20 cellular contexts compared by ENCODE assay signal in genomic region chr18:75309564-75309963, GRCh38.
DNase-seq lines count a peak whose midpoint lies in the region; ATAC-seq, FAIRE-seq and TF ChIP-seq lines count a peak whose summit lies in the region.
"Had no signal": no experiment of that assay in that cellular context is flagged by ENCODE, and none has a peak within 500 bp of the region (broad histone marks: within the 10 kb centered on the region; RNA-seq: fewer than 3 reads in every experiment).

No MANE protein-coding gene starts in this region.

- no peak for TF ChIP-seq EP300 in K562 (IDR thresholded peaks at IDR 0.05; ENCODE audit: low read length)

- intact Hi-C loops in K562 (cut with micrococcal nuclease) = no loop called here

- H3K9me3 ChIP-seq in K562 (replicated peaks; ENCODE audit: control insufficient read depth, insufficient read depth, low read depth, low read length) (no peaks in the 10 kb centered on the region), iPS DF 6.9 (ENCODE audit: control insufficient read depth, insufficient read depth, low read length) (no peaks in the 10 kb centered on the region)
- H3K9me3 ChIP-seq: Peyer's patch had no signal

- H3K4me1 ChIP-seq in K562 (replicated peaks in 1 of 2; ENCODE audit: control insufficient read depth in 2 of 2, insufficient read depth in 2 of 2, low read length in 2 of 2) (no peaks in the 10 kb centered on the region; a peak in 1 of 5 replicates), iPS DF 6.9 (ENCODE audit: control insufficient read depth, insufficient read depth, low read length) (no peaks in the 10 kb centered on the region)
- H3K4me1 ChIP-seq: Peyer's patch had no signal

- ATAC-seq in K562 = peak; percentile 52; the same call in 2 of the 3 replicates
- ATAC-seq in HG02981 (IDR thresholded peaks at IDR 0.05; ENCODE audit: unreplicated experiment) = no peak
- ATAC-seq in GM18870 (IDR thresholded peaks at IDR 0.05; ENCODE audit: unreplicated experiment) = no peak

- H3K36me3 ChIP-seq in K562 (ENCODE audit: control insufficient read depth, insufficient read depth, low read length) = no peaks in the 10 kb centered on the region
- no peaks in the 10 kb centered on the region for H3K36me3 ChIP-seq in iPS DF 6.9 (ENCODE audit: control insufficient read depth, insufficient read depth, low read length)
- H3K36me3 ChIP-seq: Peyer's patch had no signal

- H3K27me3 ChIP-seq in K562 (ENCODE audit: control insufficient read depth in 2 of 2, insufficient read depth in 2 of 2, low read length in 2 of 2) (peaks cover 3 to 14% of the 10 kb centered on the region in 2 experiments; a peak in 3 of 5 replicates), iPS DF 6.9 (ENCODE audit: control insufficient read depth, insufficient read depth, low read length) (no peaks in the 10 kb centered on the region)
- H3K27me3 ChIP-seq: Peyer's patch had no signal

- DNase-seq in DMS 273 (lab: John Stamatoyannopoulos, UW; ENCODE audit: unreplicated experiment) (peak; percentile 15), DMS 273 treated with DMSO at 0.1 percent for 48 hours (lab: John Stamatoyannopoulos, UW) (no peak), HT1080 (ENCODE audit: low read depth) (peak; percentile 15), K562 (ENCODE audit: extremely low read depth in 1 of 4, low spot score in 3 of 4) (peak in 1 of 4 experiments; percentile 8), iPS DF 6.9 (ENCODE audit: low read depth, low spot score) (peak; percentile 11), G401 (ENCODE audit: low spot score) (no peak)
- DNase-seq: CD4-positive, alpha-beta T cell; DMS79 treated with DMSO at 0.1 percent for 48 hours; GF-D8; H7; NCI-H1436 treated with DMSO at 0.1 percent for 48 hours; NCI-H2029 treated with DMSO at 0.1 percent for 48 hours; NCI-H510A treated with DMSO at 0.1 percent for 48 hours; Peyer's patch; SHP77 treated with DMSO at 0.1 percent for 48 hours had no signal

- 0% methylated on average over 4 of the region's 8 CpGs for WGBS in K562 (ENCODE audit: insufficient coverage, low coverage, missing lambda C conversion rate)
- no CpG with 5 or more reads among the region's 8 CpGs for WGBS in iPS DF 6.9 (ENCODE audit: insufficient coverage, insufficient read length)

- no peak for FAIRE-seq in K562 (lab: Jason Lieb, UNC)
- FAIRE-seq: GM12892 had no signal

- H3K9me1 ChIP-seq in K562 (ENCODE audit: control insufficient read depth, insufficient read depth, low read length) = no peaks in the 10 kb centered on the region

- H3K4me2 ChIP-seq in K562 (ENCODE audit: insufficient read depth, low read length) = no peak overlapping the region
- H3K4me2 ChIP-seq: KMS-11 had no signal

- 0 out of 6 replicates have a peak, but pooled peaks of 2 of the 3 experiments have one; percentile 5 to 18 for TF ChIP-seq CTCF in K562 (IDR thresholded peaks at IDR 0.05 in 2 of 3, conservative IDR thresholded peaks at IDR 0.05 in 1 of 3; ENCODE audit: insufficient read depth in 2 of 3, low read depth in 1 of 3, low read length in 3 of 3)

- in situ Hi-C loops in K562 (cut with MboI) (no loop called here), G401 (cut with HindIII; ENCODE audit: low sequenced_read_pairs) (no loop called here)

- H3K79me2 ChIP-seq in K562 (ENCODE audit: control insufficient read depth, insufficient read depth, low read length) = no peaks in the 10 kb centered on the region

- no peak overlapping the region for H3K4me3 ChIP-seq in K562
- no peak overlapping the region for H3K4me3 ChIP-seq in iPS DF 6.9 (ENCODE audit: low read length)
- H3K4me3 ChIP-seq: Peyer's patch had no signal

- BruUV-seq in K562 (replicated peaks; lab: Mats Ljungman, UMichigan) = no TSS peak

- CTCF ChIA-PET in K562 (lab: Yijun Ruan, JAX; ENCODE audit: low intra/inter-chr PET ratio) = no interaction called here

- POLR2A ChIA-PET in K562 (lab: Yijun Ruan, JAX) = no interaction called here

- no peaks in the 10 kb centered on the region for H4K20me1 ChIP-seq in K562 (replicated peaks; ENCODE audit: control insufficient read depth, insufficient read depth, low read length)

- peak in 1 of 2 experiments; percentile 22; a peak in 1 of 4 replicates for TF ChIP-seq RAD21 in K562 (CRISPR knock-in tag; conservative IDR thresholded peaks at IDR 0.05 in 1 of 2, IDR thresholded peaks at IDR 0.05 in 1 of 2)

- no peak overlapping the region for H3K9ac ChIP-seq in K562 (ENCODE audit: insufficient read depth in 1 of 2, low read depth in 2 of 2, low read length in 2 of 2)
- H3K9ac ChIP-seq: KMS-11 had no signal

- no peak for TF ChIP-seq POLR2A in K562 (conservative IDR thresholded peaks at IDR 0.05)

- no peak overlapping the region for H2AFZ ChIP-seq in K562 (ENCODE audit: low read depth, low read length)

- H3K27ac ChIP-seq in K562 (ENCODE audit: extremely low read depth, low read depth, low read length) (no peak overlapping the region), iPS DF 6.9 (ENCODE audit: low read length) (no peak overlapping the region)
- H3K27ac ChIP-seq: 22Rv1, KMS-11, Peyer's patch had no signal

TF ChIP-seq in K562, 482 proteins besides CTCF, POLR2A, EP300 and RAD21:
- no peak for TF ChIP-seq NFE2L1 (tag; IDR thresholded peaks at IDR 0.05; ENCODE audit: borderline replicate concordance, low read depth)
- TF ChIP-seq ZNF3 (CRISPR knock-in tag; IDR thresholded peaks at IDR 0.05) = no peak
- no peak for TF ChIP-seq ARID4B (CRISPR knock-in tag; IDR thresholded peaks at IDR 0.05)
- no peak for TF ChIP-seq MBD2 (IDR thresholded peaks at IDR 0.05; ENCODE audit: borderline replicate concordance, low read depth)
- TF ChIP-seq E2F4 (CRISPR knock-in tag; IDR thresholded peaks at IDR 0.05; ENCODE audit: low read depth) = no peak
- TF ChIP-seq HMG20A (CRISPR knock-in tag; conservative IDR thresholded peaks at IDR 0.05) = no peak
- TF ChIP-seq CCAR2 (IDR thresholded peaks at IDR 0.05; ENCODE audit: low read depth, low read length) = no peak
- no peak for TF ChIP-seq IFI16 (CRISPR knock-in tag; IDR thresholded peaks at IDR 0.05)
- TF ChIP-seq RBBP5 (IDR thresholded peaks at IDR 0.05; ENCODE audit: borderline replicate concordance, insufficient read depth, low read length, poor library complexity, severe bottlenecking) = no peak
- TF ChIP-seq STAT5A (IDR thresholded peaks at IDR 0.05; ENCODE audit: borderline replicate concordance, low read length) = no peak

Comparison
In these comparisons a context has a peak if more than half of its experiments do, and no peak if none do; other contexts are left out.
1. DNase-seq: peak in DMS 273 (single experiment), HT1080 (single experiment) and iPS DF 6.9 (single experiment); none in DMS 273 treated with DMSO at 0.1 percent for 48 hours (single experiment) and G401 (single experiment).